ENCODE assay signal across 8 cellular contexts in the genomic region with DNA sequence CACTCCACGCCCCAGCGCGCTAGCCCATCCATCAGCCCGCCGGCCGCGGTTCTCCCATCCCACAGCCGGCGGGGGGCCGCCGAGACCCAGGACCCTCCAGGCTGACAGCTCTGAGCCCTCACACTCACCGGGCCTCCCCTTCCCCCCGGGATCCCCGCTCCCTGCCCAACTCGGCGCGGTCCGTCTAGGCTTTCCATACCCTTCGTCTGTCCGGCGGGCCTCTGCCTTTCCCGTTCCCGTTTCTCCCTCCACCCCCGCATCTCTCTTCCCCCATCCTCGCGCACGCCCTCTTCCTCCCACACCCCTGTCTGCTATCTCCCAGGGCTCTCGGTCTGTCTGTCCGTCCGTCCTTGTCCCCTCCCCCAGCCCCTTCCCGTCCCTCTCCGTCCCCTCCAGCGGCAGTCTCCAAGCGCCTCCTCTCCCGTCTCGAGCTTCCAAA.
A peak's percentile ranks its signal among the peaks of the same experiment; 100 is the strongest.
DNase-seq lines count a peak whose midpoint lies in the region; ATAC-seq and TF ChIP-seq lines count a peak whose summit lies in the region.

No MANE protein-coding gene starts in this region.

- H3K4me2 ChIP-seq in DND-41 (ENCODE audit: insufficient read depth, low read length), result peak overlapping the region; percentile 89
- peak overlapping the region; percentile 88 for H3K4me2 ChIP-seq in OCI-LY3 (ENCODE audit: low read length)
- peak overlapping the region; percentile 93 for H3K4me2 ChIP-seq in parathyroid adenoma (ENCODE audit: low read length)

- DNase-seq in DND-41 (no peak), fibroblast of mammary gland (ENCODE audit: low read depth) (no peak), GM13977 (ENCODE audit: low spot score) (no peak)
- DNase-seq in effector CD4-positive, alpha-beta T cell, result no peak
- DNase-seq in activated CD8-positive, alpha-beta memory T cell treated with anti-CD3 and anti-CD28 coated beads, Interleukin-2, amount 50 U/mL, for 48 hours, result no peak

- H3K27ac ChIP-seq in DND-41 (ENCODE audit: low read length) (peak overlapping the region; percentile 60), OCI-LY3 (ENCODE audit: low read length) (peak overlapping the region; percentile 32), parathyroid adenoma (peak overlapping the region; percentile 66)

- no peak for ATAC-seq in DND-41 (ENCODE audit: insufficient read depth, low read depth)
- no peak for ATAC-seq in GM18511 (IDR thresholded peaks at IDR 0.05; ENCODE audit: unreplicated experiment)

- H3K36me3 ChIP-seq in DND-41 (ENCODE audit: insufficient read depth, low read length) (no peaks in the 10 kb centered on the region; the same call in 1 of the 2 replicates), OCI-LY3 (replicated peaks; ENCODE audit: low read depth, low read length) (no peaks in the 10 kb centered on the region), parathyroid adenoma (ENCODE audit: control insufficient read depth, insufficient read depth, low read length) (no peaks in the 10 kb centered on the region)

- in situ Hi-C loops in GM13977 (cut with MboI; ENCODE audit: low pct_unique_long_range_greater_than_20kb, low sequenced_read_pairs, unreplicated experiment), result no loop called here

- peak overlapping the region; percentile 67 for H3K9ac ChIP-seq in DND-41 (ENCODE audit: low read depth, low read length)
- peak overlapping the region; percentile 85 for H3K9ac ChIP-seq in OCI-LY3 (ENCODE audit: low read length)
- H3K9ac ChIP-seq in parathyroid adenoma, result peak overlapping the region; percentile 6

- H3K27me3 ChIP-seq in DND-41 (ENCODE audit: insufficient read depth, low read length, poor library complexity) (no peaks in the 10 kb centered on the region), OCI-LY3 (ENCODE audit: low read depth, low read length) (no peaks in the 10 kb centered on the region), parathyroid adenoma (ENCODE audit: control insufficient read depth, insufficient read depth, low read length) (no peaks in the 10 kb centered on the region)

- peaks cover 10% of the 10 kb centered on the region for H3K79me2 ChIP-seq in DND-41 (ENCODE audit: insufficient read depth, low read length)
- peaks cover 11% of the 10 kb centered on the region; the same call in 1 of the 2 replicates for H3K79me2 ChIP-seq in OCI-LY3 (ENCODE audit: low read length)
- no peaks in the 10 kb centered on the region for H3K79me2 ChIP-seq in parathyroid adenoma

- H3K4me3 ChIP-seq in DND-41 (ENCODE audit: low read depth in 1 of 2, low read length in 2 of 2) (peak overlapping the region; percentile 49 to 74), OCI-LY3 (ENCODE audit: low read length) (peak overlapping the region; percentile 96), fibroblast of mammary gland (ENCODE audit: control insufficient read depth, low read depth, low read length) (peak overlapping the region; percentile 60), parathyroid adenoma (ENCODE audit: low read depth, low read length) (peak overlapping the region; percentile 80)

- H3K4me1 ChIP-seq in DND-41 (ENCODE audit: insufficient read depth, low read length) (peaks cover 35% of the 10 kb centered on the region), OCI-LY3 (ENCODE audit: low read length) (peaks cover 15% of the 10 kb centered on the region), parathyroid adenoma (peaks cover 3% of the 10 kb centered on the region)

- H3K9me3 ChIP-seq in DND-41 (ENCODE audit: insufficient read depth, low read length, severe bottlenecking) (no peaks in the 10 kb centered on the region), OCI-LY3 (ENCODE audit: insufficient read depth, low read length) (no peaks in the 10 kb centered on the region), parathyroid adenoma (ENCODE audit: control insufficient read depth, low read length) (no peaks in the 10 kb centered on the region)

- H4K20me1 ChIP-seq in DND-41 (ENCODE audit: insufficient read depth, low read length) (no peaks in the 10 kb centered on the region), OCI-LY3 (ENCODE audit: insufficient read depth, low read length) (no peaks in the 10 kb centered on the region)

- TF ChIP-seq CTCF in DND-41 (IDR thresholded peaks at IDR 0.05; ENCODE audit: borderline replicate concordance, extremely low read depth, low read length, poor library complexity, severe bottlenecking) (no peak), OCI-LY3 (IDR thresholded peaks at IDR 0.05; ENCODE audit: low read depth, low read length) (no peak), fibroblast of mammary gland (conservative IDR thresholded peaks at IDR 0.05; ENCODE audit: control insufficient read depth, insufficient read depth, low read depth, low read length) (no peak), parathyroid adenoma (IDR thresholded peaks at IDR 0.05) (no peak), GM13977 (IDR thresholded peaks at IDR 0.05; ENCODE audit: extremely low read depth, insufficient read depth, missing control alignments) (no peak)

- peak overlapping the region; percentile 85 for H2AFZ ChIP-seq in DND-41 (ENCODE audit: low read depth, low read length)
- peak overlapping the region; percentile 71; the same call in 1 of the 2 replicates for H2AFZ ChIP-seq in OCI-LY3 (ENCODE audit: low read depth, low read length)
- H2AFZ ChIP-seq in parathyroid adenoma, result peak overlapping the region; percentile 94

Comparison
In these comparisons a context has a peak if more than half of its experiments do, and no peak if none do; other contexts are left out.
1. H3K9ac ChIP-seq: peak in every context shown above with its lines; median percentile 85 in OCI-LY3; 67 in DND-41; 6 in parathyroid adenoma.